24 cellular contexts compared by ENCODE assay signal in genomic region chr5:114928644-114929462, GRCh38.
DNase-seq lines count a peak whose midpoint lies in the region; ATAC-seq, FAIRE-seq and TF ChIP-seq lines count a peak whose summit lies in the region.
"Had no signal": no experiment of that assay in that cellular context is flagged by ENCODE, and none has a peak within 500 bp of the region (broad histone marks: within the 10 kb centered on the region; RNA-seq: fewer than 3 reads in every experiment).

No MANE protein-coding gene starts in this region.

- intact Hi-C loops in Right ventricle myocardium inferior (cut with DNase I) (no loop called here), Right ventricle myocardium superior (cut with DNase I) (no loop called here), GM12878 (cut with micrococcal nuclease; ENCODE audit: unreplicated experiment) (no loop called here), posterior vena cava (cut with DNase I) (no loop called here)

- H3K27ac ChIP-seq in GM12878 (ENCODE audit: control insufficient read depth, insufficient read depth) (no peak overlapping the region), neuronal stem cell (replicated peaks; ENCODE audit: low read length) (no peak overlapping the region)
- H3K27ac ChIP-seq: 22Rv1; A549; BLaER1 treated with 17β-estradiol and CSF1 and Interleukin-3, amounts not matched to agents 10 nM and 100 nM; C4-2B had no signal

- no TSS peak for BruUV-seq in GM12878 (replicated peaks; lab: Mats Ljungman, UMichigan)

- H3K27me3 ChIP-seq in GM12878 (replicated peaks in 1 of 2; ENCODE audit: control insufficient read depth in 2 of 2, insufficient read depth in 2 of 2, low read length in 1 of 2), result no peaks in the 10 kb centered on the region
- no peaks in the 10 kb centered on the region for H3K27me3 ChIP-seq in neuronal stem cell (ENCODE audit: control insufficient read depth in 3 of 3, insufficient read depth in 3 of 3, low read depth in 1 of 3, low read length in 3 of 3)
- H3K27me3 ChIP-seq: BLaER1 treated with 17β-estradiol and CSF1 and Interleukin-3, amounts not matched to agents 10 nM and 100 nM had no signal

- POLR2A ChIA-PET in GM12878 (lab: Charles Lee), result no interaction called here

- H3K4me3 ChIP-seq in GM12878, result no peak overlapping the region
- no peak overlapping the region for H3K4me3 ChIP-seq in neuronal stem cell (ENCODE audit: low read length in 2 of 2)
- H3K4me3 ChIP-seq: A549; BLaER1 treated with 17β-estradiol and CSF1 and Interleukin-3, amounts not matched to agents 10 nM and 100 nM had no signal

- H3K79me1 ChIP-seq in neuronal stem cell (ENCODE audit: low read depth, low read length), result no peaks in the 10 kb centered on the region

- no peak for TF ChIP-seq POLR2A in GM12878 (IDR thresholded peaks at IDR 0.05; ENCODE audit: low read depth, low read length)

- no peak for ATAC-seq in Right ventricle myocardium inferior
- no peak for ATAC-seq in Right ventricle myocardium superior (ENCODE audit: poor library complexity)
- ATAC-seq in GM12878, result no peak
- ATAC-seq in GM21447 (IDR thresholded peaks at IDR 0.05; ENCODE audit: unreplicated experiment), result no peak
- ATAC-seq in HG02973 (IDR thresholded peaks at IDR 0.05; ENCODE audit: unreplicated experiment), result no peak
- ATAC-seq: A549; CD8-positive, alpha-beta T cell had no signal

- no peak for TF ChIP-seq EP300 in GM12878 (IDR thresholded peaks at IDR 0.05; ENCODE audit: borderline replicate concordance in 1 of 2, control insufficient read depth in 1 of 2, low read depth in 2 of 2, low read length in 2 of 2)

- in situ Hi-C loops in GM12878 (cut with MboI), result no loop called here

- H3K36me3 ChIP-seq in GM12878 (ENCODE audit: control insufficient read depth in 2 of 2, insufficient read depth in 2 of 2, low read length in 1 of 2) (no peaks in the 10 kb centered on the region), neuronal stem cell (replicated peaks in 1 of 2; ENCODE audit: control insufficient read depth in 2 of 2, insufficient read depth in 2 of 2, low read length in 2 of 2) (no peaks in the 10 kb centered on the region)
- H3K36me3 ChIP-seq: BLaER1 treated with 17β-estradiol and CSF1 and Interleukin-3, amounts not matched to agents 10 nM and 100 nM had no signal

- H3K4me2 ChIP-seq in GM12878 (ENCODE audit: control insufficient read depth, insufficient read depth), result no peak overlapping the region
- H3K4me2 ChIP-seq in neuronal stem cell (ENCODE audit: insufficient read depth, low read length, poor library complexity, severe bottlenecking), result no peak overlapping the region
- H3K4me2 ChIP-seq: A549 had no signal

- no peak overlapping the region for H3K23ac ChIP-seq in neuronal stem cell (ENCODE audit: low read depth, low read length, poor library complexity)

- H3K14ac ChIP-seq in neuronal stem cell (ENCODE audit: low read length), result peak overlapping the region; percentile 56

- WGBS in GM12878 (ENCODE audit: insufficient coverage, insufficient replicate concordance, low lambda C conversion rate, missing lambda C conversion rate), result 63% methylated on average over 23 of the region's 32 CpGs
- no CpG with 5 or more reads among the region's 32 CpGs for WGBS in neuronal stem cell (ENCODE audit: extremely low coverage in 2 of 2, insufficient read length in 2 of 2, insufficient replicate concordance in 1 of 2), 2 donors

- H4K20me1 ChIP-seq in GM12878 (ENCODE audit: control insufficient read depth, insufficient read depth), result no peaks in the 10 kb centered on the region
- H4K20me1 ChIP-seq: BLaER1 treated with 17β-estradiol and CSF1 and Interleukin-3, amounts not matched to agents 10 nM and 100 nM had no signal

- RAD21 ChIA-PET in GM12878 (lab: Charles Lee; ENCODE audit: unreplicated experiment), result no interaction called here

- DNase-seq in Right ventricle myocardium inferior (ENCODE audit: missing footprints) (peak; percentile 55), Right ventricle myocardium superior (no peak), GM12878 (ENCODE audit: low read depth, low spot score) (no peak), neuronal stem cell (ENCODE audit: low spot score) (no peak), posterior vena cava (ENCODE audit: low spot score) (peak; percentile 62)
- DNase-seq in activated CD4-positive, alpha-beta T cell treated with anti-CD3 and anti-CD28 coated beads for 1 hour, result no peak
- DNase-seq: AML-193; Caco-2; Calu3; CD4-positive, alpha-beta T cell; CD8-positive, alpha-beta T cell; DMS79 treated with DMSO at 0.1 percent for 48 hours; GF-D8 had no signal

- H3K9me3 ChIP-seq in GM12878 (replicated peaks; ENCODE audit: control insufficient read depth, insufficient read depth, low read length) (no peaks in the 10 kb centered on the region; the same call in 2 of the 3 replicates), neuronal stem cell (replicated peaks in 1 of 2; ENCODE audit: control insufficient read depth in 2 of 2, insufficient read depth in 1 of 2, low read depth in 1 of 2, low read length in 2 of 2) (peaks cover 0 to 3% of the 10 kb centered on the region in 2 donors)
- H3K9me3 ChIP-seq: A549, Caco-2 had no signal

- H2BK5ac ChIP-seq in neuronal stem cell (ENCODE audit: low read length), result no peak overlapping the region

- H2AK5ac ChIP-seq in neuronal stem cell (ENCODE audit: low read depth, low read length), result no peak overlapping the region

- no peak overlapping the region for H3K18ac ChIP-seq in neuronal stem cell (ENCODE audit: low read length)

- H2BK15ac ChIP-seq in neuronal stem cell (ENCODE audit: low read length), result no peak overlapping the region

- no peak overlapping the region for H2BK120ac ChIP-seq in neuronal stem cell (ENCODE audit: low read depth, low read length)

- H2BK12ac ChIP-seq in neuronal stem cell (ENCODE audit: low read length), result no peak overlapping the region

- no peak overlapping the region for H4K8ac ChIP-seq in neuronal stem cell (ENCODE audit: low read depth, low read length)

- SMC1A ChIA-PET in GM12878 (lab: Charles Lee; ENCODE audit: uncharacterized antibody, unreplicated experiment), result no interaction called here

- no peak overlapping the region for H3K4ac ChIP-seq in neuronal stem cell (ENCODE audit: low read length)

- CTCF ChIA-PET in GM12878 (lab: Yijun Ruan, JAX), result no interaction called here

- H3K4me1 ChIP-seq in GM12878 (ENCODE audit: control insufficient read depth, insufficient read depth, low read length) (no peaks in the 10 kb centered on the region), neuronal stem cell (ENCODE audit: control insufficient read depth in 2 of 2, insufficient read depth in 1 of 2, low read depth in 1 of 2, low read length in 2 of 2) (no peaks in the 10 kb centered on the region)
- H3K4me1 ChIP-seq: A549, Caco-2 had no signal

- no peak for FAIRE-seq in GM12878 (lab: Jason Lieb, UNC)
- FAIRE-seq: A549, D721Med, G401.6, GM12892, GM18507, GM19239 had no signal

- H3K79me2 ChIP-seq in GM12878 (ENCODE audit: control insufficient read depth, insufficient read depth, low read length), result no peaks in the 10 kb centered on the region

- no peak overlapping the region for H3K9ac ChIP-seq in GM12878 (ENCODE audit: control insufficient read depth, insufficient read depth, low read length)
- H3K9ac ChIP-seq in neuronal stem cell (ENCODE audit: low read depth, low read length, poor library complexity), result peak overlapping the region; percentile 21
- H3K9ac ChIP-seq: BLaER1 treated with 17β-estradiol and CSF1 and Interleukin-3, amounts not matched to agents 10 nM and 100 nM had no signal

- H4K91ac ChIP-seq in neuronal stem cell (ENCODE audit: low read depth, low read length, poor library complexity), result no peak overlapping the region

- no peak overlapping the region for H2AFZ ChIP-seq in GM12878 (ENCODE audit: control insufficient read depth, low read depth, low read length)
- no peak overlapping the region for H2AFZ ChIP-seq in neuronal stem cell (ENCODE audit: low read length)

- TF ChIP-seq RAD21 in GM12878 (IDR thresholded peaks at IDR 0.05; ENCODE audit: insufficient read depth, low read depth, low read length), result no peak

- TF ChIP-seq CTCF in GM12878 (IDR thresholded peaks at IDR 0.05 in 2 of 3, conservative IDR thresholded peaks at IDR 0.05 in 1 of 3; ENCODE audit: control insufficient read depth in 2 of 3, extremely low read depth in 1 of 3, insufficient read depth in 1 of 3, low read depth in 3 of 3, low read length in 3 of 3), result no peak

TF ChIP-seq in GM12878, 131 proteins besides CTCF, POLR2A, EP300 and RAD21:
- TF ChIP-seq CBX5 (IDR thresholded peaks at IDR 0.05; ENCODE audit: low read depth) (no peak), BCL3 (IDR thresholded peaks at IDR 0.05; ENCODE audit: borderline replicate concordance, insufficient read depth, low read depth, low read length, poor library complexity, severe bottlenecking) (peak; percentile 32), MAX (IDR thresholded peaks at IDR 0.05; ENCODE audit: low read depth, low read length) (no peak), SRF (IDR thresholded peaks at IDR 0.05; ENCODE audit: low read depth in 2 of 2, low read length in 2 of 2) (no peak), LARP7 (IDR thresholded peaks at IDR 0.05) (no peak), ESRRA (IDR thresholded peaks at IDR 0.05; ENCODE audit: low read length) (no peak), HDAC6 (IDR thresholded peaks at IDR 0.05; ENCODE audit: unreplicated experiment) (no peak)
TF ChIP-seq in GM12878: peak in this region for 1.

Comparison
In these comparisons a context has a peak if more than half of its experiments do, and no peak if none do; other contexts are left out.
1. DNase-seq: peak in Right ventricle myocardium inferior (single experiment) and posterior vena cava (single experiment); none in Right ventricle myocardium superior (single experiment), GM12878 (single experiment), neuronal stem cell (single experiment) and activated CD4-positive, alpha-beta T cell treated with anti-CD3 and anti-CD28 coated beads for 1 hour (single experiment).